ENCODE assay signal across 15 cellular contexts in the genomic region with DNA sequence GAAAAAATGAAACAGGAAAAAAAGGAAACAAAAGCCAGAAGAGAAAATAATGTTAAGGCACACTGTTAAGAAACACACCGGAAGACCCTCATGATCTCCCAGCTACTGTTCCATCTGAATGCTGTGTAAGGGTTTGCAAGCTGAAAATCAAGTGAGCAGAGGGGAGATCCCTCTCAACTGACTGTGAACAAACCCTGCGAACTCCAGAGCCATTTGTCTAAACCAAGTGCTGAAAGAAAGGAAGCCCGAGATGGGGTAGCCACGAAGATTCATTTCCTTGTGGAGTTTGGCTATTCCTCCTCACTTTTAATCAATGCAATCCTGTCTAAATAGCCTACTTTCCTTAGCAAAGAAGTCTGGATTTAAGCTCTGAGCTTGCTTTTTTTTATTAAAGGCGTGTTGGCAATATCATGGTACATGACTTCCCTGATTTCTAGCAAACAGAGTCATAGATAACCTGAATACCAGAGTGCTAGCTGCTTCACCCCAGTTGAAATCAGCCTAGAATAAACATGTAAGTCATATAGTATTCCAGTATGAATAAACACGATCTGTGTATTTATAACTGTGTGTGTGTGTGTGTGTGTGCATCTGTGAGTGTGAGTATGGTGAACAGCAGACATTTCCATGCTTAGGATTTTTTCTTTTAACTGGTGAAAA.
DNase-seq lines count a peak whose midpoint lies in the region; ATAC-seq, FAIRE-seq and TF ChIP-seq lines count a peak whose summit lies in the region.
"Had no signal": no experiment of that assay in that cellular context is flagged by ENCODE, and none has a peak within 500 bp of the region (broad histone marks: within the 10 kb centered on the region; RNA-seq: fewer than 3 reads in every experiment).

No MANE protein-coding gene starts in this region.

- H3K27me3 ChIP-seq in HUES64 (ENCODE audit: insufficient read depth, low read length) (no peaks in the 10 kb centered on the region), mammary epithelial cell (ENCODE audit: insufficient read depth, low read length) (no peaks in the 10 kb centered on the region), keratinocyte (ENCODE audit: control insufficient read depth, extremely low read depth, insufficient read depth, low read length) (no peaks in the 10 kb centered on the region), gastrocnemius medialis (no peaks in the 10 kb centered on the region), ascending aorta (no peaks in the 10 kb centered on the region)
- H3K27me3 ChIP-seq: ovary had no signal

- H3K4me3 ChIP-seq in HUES64 (ENCODE audit: low read length) (0 out of 2 replicates have a peak overlapping the region, but pooled peaks have one; percentile 30), mammary epithelial cell (replicated peaks in 1 of 3; ENCODE audit: insufficient read depth in 1 of 3, low read depth in 2 of 3, low read length in 3 of 3) (peak overlapping the region in 1 of 3 experiments; percentile 0), keratinocyte (ENCODE audit: control insufficient read depth in 2 of 3, extremely low read depth in 1 of 3, insufficient read depth in 2 of 3, low read depth in 1 of 3, low read length in 3 of 3) (no peak overlapping the region), gastrocnemius medialis (peak overlapping the region; percentile 45 to 59 (median 48)), ascending aorta (no peak overlapping the region)
- H3K4me3 ChIP-seq: ovary had no signal

- H3K4me1 ChIP-seq in HUES64 (ENCODE audit: insufficient read depth, low read length) (peaks cover 54% of the 10 kb centered on the region), mammary epithelial cell (ENCODE audit: insufficient read depth, low read length) (peaks cover 24% of the 10 kb centered on the region), keratinocyte (ENCODE audit: control insufficient read depth, extremely low read depth, insufficient read depth, low read length) (no peaks in the 10 kb centered on the region), gastrocnemius medialis (peaks cover 57 to 58% of the 10 kb centered on the region in 2 donors), ascending aorta (no peaks in the 10 kb centered on the region)

- no peak for TF ChIP-seq POLR2A in gastrocnemius medialis (IDR thresholded peaks at IDR 0.05)

- H3K79me2 ChIP-seq in mammary epithelial cell (ENCODE audit: insufficient read depth, low read length) (no peaks in the 10 kb centered on the region), keratinocyte (ENCODE audit: control insufficient read depth, insufficient read depth, low read length) (no peaks in the 10 kb centered on the region)

- H2AFZ ChIP-seq in mammary epithelial cell (ENCODE audit: low read depth, low read length) = peak overlapping the region; percentile 79
- H2AFZ ChIP-seq in keratinocyte (ENCODE audit: control insufficient read depth, low read length) = peak overlapping the region; percentile 36

- intact Hi-C loops in mammary epithelial cell (cut with micrococcal nuclease) (no loop called here), gastrocnemius medialis (cut with DNase I; ENCODE audit: low total_unique reads) (loop anchor here (2.0 to 10.0 kb wide), 8 partner anchors 18 to 789 kb away; a partner anchor contains a TSS), ascending aorta (cut with DNase I) (no loop called here)

- in situ Hi-C loops in mammary epithelial cell (cut with MboI; ENCODE audit: low sequenced_read_pairs in 2 of 2) (no loop called here), gastrocnemius medialis (cut with MboI; ENCODE audit: low sequenced_read_pairs in 4 of 4) (loop anchor here in 1 of 4 donors (25.0 kb wide), 1 partner anchor 351 kb away; no protein-coding TSS in a partner anchor)

- H4K20me1 ChIP-seq in mammary epithelial cell (ENCODE audit: insufficient read depth, low read length) (no peaks in the 10 kb centered on the region), keratinocyte (ENCODE audit: control insufficient read depth, extremely low read depth, insufficient read depth, low read length) (no peaks in the 10 kb centered on the region)

- H3K9me1 ChIP-seq in keratinocyte (ENCODE audit: control insufficient read depth, extremely low read depth, insufficient read depth, low read length) = no peaks in the 10 kb centered on the region

- ATAC-seq in gastrocnemius medialis = peak in 1 of 2 donors; percentile 11
- ATAC-seq in GM19395 (IDR thresholded peaks at IDR 0.05; ENCODE audit: unreplicated experiment) = no peak

- H3K36me3 ChIP-seq in HUES64 (ENCODE audit: insufficient read depth, low read length) (no peaks in the 10 kb centered on the region), mammary epithelial cell (ENCODE audit: insufficient read depth, low read length) (no peaks in the 10 kb centered on the region), keratinocyte (ENCODE audit: control insufficient read depth in 2 of 2, extremely low read depth in 1 of 2, insufficient read depth in 2 of 2, low read length in 2 of 2) (no peaks in the 10 kb centered on the region), gastrocnemius medialis (no peaks in the 10 kb centered on the region), ascending aorta (no peaks in the 10 kb centered on the region)
- H3K36me3 ChIP-seq: ovary had no signal

- no TSS peak for BruUV-seq in mammary epithelial cell (replicated peaks; lab: Mats Ljungman, UMichigan)

- H3K9ac ChIP-seq in HUES64 (ENCODE audit: low read depth, low read length) = no peak overlapping the region
- H3K9ac ChIP-seq in mammary epithelial cell (ENCODE audit: insufficient read depth, low read length) = no peak overlapping the region
- H3K9ac ChIP-seq in keratinocyte (ENCODE audit: control insufficient read depth, extremely low read depth, insufficient read depth, low read length) = no peak overlapping the region

- no peak for DNase-seq in mammary epithelial cell
- DNase-seq in keratinocyte (ENCODE audit: low read depth, low spot score) = no peak
- no peak for DNase-seq in gastrocnemius medialis
- DNase-seq in ascending aorta (ENCODE audit: low spot score in 2 of 2) = no peak
- DNase-seq in HT-29 (ENCODE audit: low spot score) = no peak
- no peak for DNase-seq in NCI-H526 treated with DMSO at 0.1 percent for 48 hours (lab: John Stamatoyannopoulos, UW)
- DNase-seq: activated CD4-positive, alpha-beta T cell treated with anti-CD3 and anti-CD28 coated beads, Interleukin-2, amount 50 U/mL, for 48 hours; activated T-cell treated with anti-CD3 and anti-CD28 coated beads, Interleukin-2, amount 50 U/mL, for 48 hours; KG1; NCI-H1092 treated with DMSO at 0.1 percent for 48 hours; ovary had no signal

- H3K27ac ChIP-seq in HUES64 (ENCODE audit: low read depth, low read length) = peak overlapping the region; percentile 65
- no peak overlapping the region for H3K27ac ChIP-seq in mammary epithelial cell (ENCODE audit: insufficient read depth, low read depth, low read length)
- no peak overlapping the region for H3K27ac ChIP-seq in keratinocyte (ENCODE audit: control insufficient read depth, insufficient read depth, low read length)
- peak overlapping the region; percentile 82 to 88 (median 86) for H3K27ac ChIP-seq in gastrocnemius medialis
- H3K27ac ChIP-seq in ascending aorta = no peak overlapping the region
- H3K27ac ChIP-seq: HL-60, ovary had no signal

- dilution Hi-C loops in mammary epithelial cell (cut with HindIII; ENCODE audit: low sequenced_read_pairs) = no loop called here
- dilution Hi-C loops in keratinocyte (cut with MboI; ENCODE audit: extremely low pct_ligation_motif_present, low sequenced_read_pairs) = no loop called here

- FAIRE-seq in keratinocyte (lab: Jason Lieb, UNC) = no peak
- FAIRE-seq: endometrium had no signal

- no peaks in the 10 kb centered on the region for H3K9me3 ChIP-seq in HUES64 (ENCODE audit: insufficient read depth, low read depth, low read length)
- no peaks in the 10 kb centered on the region for H3K9me3 ChIP-seq in mammary epithelial cell (replicated peaks; ENCODE audit: insufficient read depth, low read length)
- no peaks in the 10 kb centered on the region for H3K9me3 ChIP-seq in keratinocyte (ENCODE audit: control insufficient read depth, low read depth, low read length)
- no peaks in the 10 kb centered on the region for H3K9me3 ChIP-seq in gastrocnemius medialis
- H3K9me3 ChIP-seq in ascending aorta = no peaks in the 10 kb centered on the region
- H3K9me3 ChIP-seq: ovary had no signal

- no peak for TF ChIP-seq CTCF in mammary epithelial cell (conservative IDR thresholded peaks at IDR 0.05 in 1 of 2, IDR thresholded peaks at IDR 0.05 in 1 of 2; ENCODE audit: extremely low read depth in 1 of 2, insufficient read depth in 1 of 2, low read depth in 1 of 2, low read length in 2 of 2)
- TF ChIP-seq CTCF in keratinocyte (optimal IDR thresholded peaks at IDR 0.05 in 1 of 3, IDR thresholded peaks at IDR 0.05 in 1 of 3, conservative IDR thresholded peaks at IDR 0.05 in 1 of 3; ENCODE audit: extremely low read depth in 1 of 3, insufficient read depth in 2 of 3, low read length in 3 of 3) = no peak
- no peak for TF ChIP-seq CTCF in gastrocnemius medialis (IDR thresholded peaks at IDR 0.05 in 4 of 5, conservative IDR thresholded peaks at IDR 0.05 in 1 of 5)
- no peak for TF ChIP-seq CTCF in ascending aorta (IDR thresholded peaks at IDR 0.05)

- 67% methylated on average over 6 of the region's 6 CpGs for WGBS in HUES64
- 15% methylated on average over 6 of the region's 6 CpGs for WGBS in mammary epithelial cell (ENCODE audit: low coverage, missing lambda C conversion rate)

- H3K4me2 ChIP-seq in mammary epithelial cell (ENCODE audit: insufficient read depth, low read depth, low read length) = peak overlapping the region; percentile 49
- no peak overlapping the region for H3K4me2 ChIP-seq in keratinocyte (ENCODE audit: control insufficient read depth, extremely low read depth, insufficient read depth, low read depth, low read length)

- CTCF ChIA-PET in mammary epithelial cell (lab: Charles Lee; ENCODE audit: low non-redundant PET) = no interaction called here

Comparison
In these comparisons a context has a peak if more than half of its experiments do, and no peak if none do; other contexts are left out.
1. H3K27ac ChIP-seq: peak in HUES64 (single experiment) and gastrocnemius medialis (4 of 4); none in mammary epithelial cell (single experiment), keratinocyte (single experiment) and ascending aorta (0 of 2).
2. H3K4me3 ChIP-seq: peak in HUES64 (single experiment) and gastrocnemius medialis (4 of 4); none in keratinocyte (0 of 3) and ascending aorta (0 of 2).